Comparison of ENCODE assay signal across 8 cellular contexts in the genomic region with DNA sequence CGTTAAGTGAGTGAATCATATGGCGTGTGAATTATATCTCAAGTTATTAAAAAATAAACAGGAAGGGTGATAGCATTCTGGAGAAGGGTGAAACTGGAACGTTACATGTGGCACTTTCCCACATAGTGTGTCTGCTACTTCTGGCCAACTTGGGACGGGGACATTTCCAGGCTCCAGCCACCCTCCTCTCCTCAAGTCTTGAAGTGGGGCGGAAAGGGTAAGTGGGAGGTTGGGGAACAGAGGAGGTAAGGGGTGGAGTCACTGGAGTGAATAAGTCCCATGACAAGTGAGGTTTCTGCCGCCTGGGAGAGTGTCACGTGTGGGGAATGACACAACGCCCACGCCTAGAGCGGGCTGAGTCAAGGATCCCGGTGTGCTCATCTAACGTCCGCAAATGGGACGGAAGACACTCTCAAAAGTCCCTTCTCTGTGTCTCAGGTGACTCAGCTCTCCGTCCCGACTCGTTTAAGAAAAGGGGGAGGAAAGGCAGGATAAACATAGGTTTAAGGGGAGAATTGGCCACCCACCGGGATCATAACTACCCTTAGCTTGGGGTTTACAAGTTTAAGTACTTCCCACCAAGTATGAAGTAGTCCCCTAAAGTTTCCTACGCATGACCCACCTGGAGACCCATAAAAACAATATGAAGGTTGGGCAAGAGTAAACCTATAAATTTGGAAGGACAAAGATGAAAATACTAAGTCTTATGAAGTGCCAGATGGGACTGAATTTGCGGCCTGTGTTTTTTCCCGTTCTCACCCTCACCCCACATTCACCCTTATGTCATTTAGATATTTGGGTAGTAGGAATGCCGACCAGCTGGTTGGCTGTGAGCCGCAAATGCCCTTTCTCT. TPM values are rescaled to one million over a fixed set of nuclear protein-coding genes. Genes with fewer than 3 reads are reported as not detected.
DNase-seq lines count a peak whose midpoint lies in the region; ATAC-seq, FAIRE-seq and TF ChIP-seq lines count a peak whose summit lies in the region.

No MANE protein-coding gene starts in this region.

- peak overlapping the region; percentile 90 for H3K4me3 Mint-ChIP-seq in HFFc6

- peak overlapping the region; percentile 87 for H3K9ac ChIP-seq in HepG2 (ENCODE audit: insufficient read depth, low read depth, low read length)

- peak overlapping the region; percentile 99 for H3K27ac Mint-ChIP-seq in HFFc6

- H3K36me3 ChIP-seq in HepG2 (replicated peaks in 1 of 2; ENCODE audit: control insufficient read depth in 1 of 2, insufficient read depth in 2 of 2, low read length in 2 of 2) = no peaks in the 10 kb centered on the region; a peak in 1 of 5 replicates

- no peaks in the 10 kb centered on the region for H3K9me3 ChIP-seq in HepG2 (ENCODE audit: low read length)

- POLR2A ChIA-PET in HepG2 (lab: Yijun Ruan, JAX) = interaction anchor here (0.6 to 2.7 kb wide), 14 partner anchors 8 to 270 kb away, joined by 3 to 39 read pairs (median 4); a partner anchor contains a TSS

- peaks cover 47% of the 10 kb centered on the region for H3K4me1 Mint-ChIP-seq in HFFc6 (ENCODE audit: low read depth)

- TF ChIP-seq POLR2A in HepG2 (IDR thresholded peaks at IDR 0.05; ENCODE audit: insufficient read depth in 1 of 2, low read depth in 2 of 2, low read length in 2 of 2) = peak; percentile 80 to 90

- in situ Hi-C loops in HepG2 (cut with HindIII; ENCODE audit: extremely low pct_ligation_motif_present, low pct_unique_long_range_greater_than_20kb) = no loop called here

- no peaks in the 10 kb centered on the region for H3K9me3 Mint-ChIP-seq in HFFc6

- no peak for TF ChIP-seq CTCF in HFFc6 (IDR thresholded peaks at IDR 0.05)
- TF ChIP-seq CTCF in HepG2 (CRISPR knock-in tag; IDR thresholded peaks at IDR 0.05) = no peak

- peaks cover 23% of the 10 kb centered on the region for H4K20me1 ChIP-seq in HepG2 (ENCODE audit: insufficient read depth, low read length)

- no peaks in the 10 kb centered on the region for H3K36me3 Mint-ChIP-seq in HFFc6 (ENCODE audit: low read depth)

- intact Hi-C loops in HepG2 (cut with micrococcal nuclease; ENCODE audit: unreplicated experiment) = loop anchor here (1.0 kb wide), 1 partner anchor 31 kb away; a partner anchor contains a TSS

- CTCF ChIA-PET in HepG2 (lab: Yijun Ruan, JAX; ENCODE audit: low intra/inter-chr PET ratio, low total read pairs) = interaction anchor here (3.3 kb wide), 1 partner anchor 31 kb away, joined by 14 read pairs; a partner anchor contains a TSS

- DNase-seq in DMS79 treated with DMSO at 0.1 percent for 48 hours (lab: John Stamatoyannopoulos, UW) = peak; percentile 58
- peak; percentile 95 for DNase-seq in HFFc6
- DNase-seq in NCI-H524 (lab: John Stamatoyannopoulos, UW) = peak; percentile 40 to 65
- DNase-seq in activated CD4-positive, alpha-beta T cell treated with anti-CD3 and anti-CD28 coated beads, Interleukin-2, amount 50 U/mL, for 4 hours = peak; percentile 83 to 88
- peak; percentile 96 for DNase-seq in dermis blood vessel endothelial cell
- DNase-seq in HepG2 (ENCODE audit: low spot score) = peak; percentile 88
- DNase-seq in stimulated activated CD4-positive, alpha-beta T cell treated with anti-CD3 and anti-CD28 coated beads, Interleukin-2, amount 100 ng/mL, for 24 hours = peak; percentile 88 to 91

- peak; percentile 67 for ATAC-seq in HepG2
- ATAC-seq in GM19035 (IDR thresholded peaks at IDR 0.05; ENCODE audit: unreplicated experiment) = no peak

- peaks cover 31% of the 10 kb centered on the region for H3K79me2 ChIP-seq in HepG2 (ENCODE audit: insufficient read depth, low read length)

- 1% methylated on average over 23 of the region's 23 CpGs for WGBS in HepG2 (ENCODE audit: low lambda C conversion rate)

- TF ChIP-seq EP300 in HepG2 (IDR thresholded peaks at IDR 0.05; ENCODE audit: low read depth in 2 of 2, low read length in 2 of 2) (peak in 1 of 2 experiments; percentile 11; a peak in 1 of 4 replicates), HepG2 (CRISPR knock-in tag; IDR thresholded peaks at IDR 0.05; ENCODE audit: borderline replicate concordance) (peak; percentile 40)

- H2AFZ ChIP-seq in HepG2 (ENCODE audit: low read length) = peak overlapping the region; percentile 87

- H3K4me3 ChIP-seq in HepG2 (replicated peaks in 1 of 3; ENCODE audit: insufficient read depth in 1 of 3, low read depth in 2 of 3, low read length in 3 of 3) = peak overlapping the region; percentile 81 to 91 (median 82)

- H3K27ac ChIP-seq in HepG2 (ENCODE audit: extremely low read length, insufficient read depth, low read length) = peak overlapping the region; percentile 90

- TF ChIP-seq RAD21 in HepG2 (CRISPR knock-in tag; IDR thresholded peaks at IDR 0.05) = 0 out of 2 replicates have a peak, but pooled peaks have one; percentile 11

- H3K27me3 ChIP-seq in HepG2 (ENCODE audit: control insufficient read depth in 1 of 2, insufficient read depth in 2 of 2, low read length in 2 of 2) = peaks cover 0 to 3% of the 10 kb centered on the region in 2 experiments; a peak in 1 of 5 replicates

- H3K27me3 Mint-ChIP-seq in HFFc6 (ENCODE audit: insufficient read depth) = peaks cover 5% of the 10 kb centered on the region; the same call in 1 of the 2 replicates

- peak overlapping the region; percentile 95 for H3K4me2 ChIP-seq in HepG2 (ENCODE audit: low read depth, low read length)

- TSS peak; percentile 92 for BruUV-seq in HepG2 (replicated peaks; lab: Mats Ljungman, UMichigan)

- H3K4me1 ChIP-seq in HepG2 (ENCODE audit: insufficient read depth, low read length) = peaks cover 65% of the 10 kb centered on the region

- peak; percentile 54 for FAIRE-seq in HepG2 (lab: Jason Lieb, UNC)

RNA-seq across cellular contexts. Expression of a gene that starts 1.2 kb away (rescaled TPM):
- total RNA-seq in HFFc6 (2021; fragmentation: NEBNext Ultra II Directional; extraction: Animal tissue kit (Norgen Biotek cat#: 25700)) = 10 to 100 TPM; 54.3 to 78.1 (median 61.3) TPM
- total RNA-seq in dermis blood vessel endothelial cell = 121 and 122 TPM in 2 replicates
- total RNA-seq in HepG2 (2016; rRNA removed; fragmentation: Illumina TruSeq; extraction: Trizol) = 78.6 and 84.0 TPM in 2 replicates
- total RNA-seq in HepG2 (2016; cell fraction: cytosol; rRNA removed; fragmentation: Illumina TruSeq; extraction: Trizol; ENCODE audit: low read depth) = 25.2 and 27.3 TPM in 2 replicates
- total RNA-seq in HepG2 (2016; cell fraction: insoluble cytoplasmic fraction; rRNA removed; fragmentation: Illumina TruSeq; extraction: Trizol) = 75.2 and 83.1 TPM in 2 replicates
- total RNA-seq in HepG2 (2016; cell fraction: membrane; rRNA removed; fragmentation: Illumina TruSeq; extraction: Trizol) = 23.1 and 27.9 TPM in 2 replicates
- 89.8 and 99.0 TPM in 2 replicates for total RNA-seq in HepG2 (2016; cell fraction: nucleus; rRNA removed; fragmentation: Illumina TruSeq; extraction: Trizol)
- polyA plus RNA-seq in HepG2 (2011; rRNA removed) = 43.2 and 44.9 TPM in 2 replicates
- polyA plus RNA-seq in HepG2 (2011; cell fraction: cytosol; rRNA removed) = 18.3 and 25.5 TPM in 2 replicates
- polyA plus RNA-seq in HepG2 (2011; cell fraction: nucleus; rRNA removed) = 67.1 and 78.9 TPM in 2 replicates
- 63.1 and 79.2 TPM in 2 replicates for polyA plus RNA-seq in HepG2 (2012)
- polyA plus RNA-seq in HepG2 (2016; cell fraction: cytosol; fragmentation: Illumina TruSeq; extraction: Trizol; ENCODE audit: low read depth) = 1.3 and 1.9 TPM in 2 replicates
- 42.2 and 44.9 TPM in 2 replicates for polyA plus RNA-seq in HepG2 (2016; cell fraction: insoluble cytoplasmic fraction; fragmentation: Illumina TruSeq; extraction: Trizol; ENCODE audit: low read depth)
- polyA plus RNA-seq in HepG2 (2016; cell fraction: membrane; fragmentation: Illumina TruSeq; extraction: Trizol; ENCODE audit: low read depth) = 4.0 and 4.4 TPM in 2 replicates
- polyA plus RNA-seq in HepG2 (2016; cell fraction: nucleus; fragmentation: Illumina TruSeq; extraction: Trizol; ENCODE audit: insufficient read depth, low read depth) = 95.1 and 98.4 TPM in 2 replicates
- polyA minus RNA-seq in HepG2 (2011; rRNA and poly(A)+ RNA removed; ENCODE audit: low replicate concordance) = 77.5 and 113 TPM in 2 replicates
- polyA minus RNA-seq in HepG2 (2011; cell fraction: cytosol; rRNA and poly(A)+ RNA removed) = 61.9 and 76.0 TPM in 2 replicates
- 204 and 233 TPM in 2 replicates for polyA minus RNA-seq in HepG2 (2011; cell fraction: nucleus; rRNA and poly(A)+ RNA removed)

RNA-seq across cellular contexts. Expression of a gene that starts 31.5 kb away (rescaled TPM):
- total RNA-seq in HFFc6 (2021; fragmentation: NEBNext Ultra II Directional; extraction: Animal tissue kit (Norgen Biotek cat#: 25700)) = 100 to 1,000 TPM; 309 to 358 (median 320) TPM
- total RNA-seq in dermis blood vessel endothelial cell = 100 and 135 TPM in 2 replicates
- total RNA-seq in HepG2 (2016; rRNA removed; fragmentation: Illumina TruSeq; extraction: Trizol) = 516 and 689 TPM in 2 replicates
- 170 and 196 TPM in 2 replicates for total RNA-seq in HepG2 (2016; cell fraction: cytosol; rRNA removed; fragmentation: Illumina TruSeq; extraction: Trizol; ENCODE audit: low read depth)
- total RNA-seq in HepG2 (2016; cell fraction: insoluble cytoplasmic fraction; rRNA removed; fragmentation: Illumina TruSeq; extraction: Trizol) = 532 and 791 TPM in 2 replicates
- 214 and 233 TPM in 2 replicates for total RNA-seq in HepG2 (2016; cell fraction: membrane; rRNA removed; fragmentation: Illumina TruSeq; extraction: Trizol)
- total RNA-seq in HepG2 (2016; cell fraction: nucleus; rRNA removed; fragmentation: Illumina TruSeq; extraction: Trizol) = 167 and 182 TPM in 2 replicates
- 195 and 295 TPM in 2 replicates for polyA plus RNA-seq in HepG2 (2011; rRNA removed)
- polyA plus RNA-seq in HepG2 (2011; cell fraction: cytosol; rRNA removed) = 252 and 270 TPM in 2 replicates
- polyA plus RNA-seq in HepG2 (2011; cell fraction: nucleus; rRNA removed) = 48.6 and 52.8 TPM in 2 replicates
- 169 and 175 TPM in 2 replicates for polyA plus RNA-seq in HepG2 (2012)
- 162 and 186 TPM in 2 replicates for polyA plus RNA-seq in HepG2 (2016; cell fraction: cytosol; fragmentation: Illumina TruSeq; extraction: Trizol; ENCODE audit: low read depth)
- 628 and 715 TPM in 2 replicates for polyA plus RNA-seq in HepG2 (2016; cell fraction: insoluble cytoplasmic fraction; fragmentation: Illumina TruSeq; extraction: Trizol; ENCODE audit: low read depth)
- polyA plus RNA-seq in HepG2 (2016; cell fraction: membrane; fragmentation: Illumina TruSeq; extraction: Trizol; ENCODE audit: low read depth) = 161 and 191 TPM in 2 replicates
- polyA plus RNA-seq in HepG2 (2016; cell fraction: nucleus; fragmentation: Illumina TruSeq; extraction: Trizol; ENCODE audit: insufficient read depth, low read depth) = 247 and 257 TPM in 2 replicates
- polyA minus RNA-seq in HepG2 (2011; rRNA and poly(A)+ RNA removed; ENCODE audit: low replicate concordance) = 45.8 and 143 TPM in 2 replicates
- polyA minus RNA-seq in HepG2 (2011; cell fraction: cytosol; rRNA and poly(A)+ RNA removed) = 27.9 and 30.1 TPM in 2 replicates
- polyA minus RNA-seq in HepG2 (2011; cell fraction: nucleus; rRNA and poly(A)+ RNA removed) = 38.6 and 43.3 TPM in 2 replicates

RNA-seq across cellular contexts. Expression of a gene that starts 44.4 kb away (rescaled TPM):
- 100 to 1,000 TPM; 709 to 868 (median 778) TPM for total RNA-seq in HFFc6 (2021; fragmentation: NEBNext Ultra II Directional; extraction: Animal tissue kit (Norgen Biotek cat#: 25700))
- total RNA-seq in dermis blood vessel endothelial cell = 537 and 883 TPM in 2 replicates
- 1,213 and 1,462 TPM in 2 replicates for total RNA-seq in HepG2 (2016; rRNA removed; fragmentation: Illumina TruSeq; extraction: Trizol)
- total RNA-seq in HepG2 (2016; cell fraction: cytosol; rRNA removed; fragmentation: Illumina TruSeq; extraction: Trizol; ENCODE audit: low read depth) = 3,248 and 3,475 TPM in 2 replicates
- 1,244 and 1,442 TPM in 2 replicates for total RNA-seq in HepG2 (2016; cell fraction: insoluble cytoplasmic fraction; rRNA removed; fragmentation: Illumina TruSeq; extraction: Trizol)
- 1,855 and 2,042 TPM in 2 replicates for total RNA-seq in HepG2 (2016; cell fraction: membrane; rRNA removed; fragmentation: Illumina TruSeq; extraction: Trizol)
- total RNA-seq in HepG2 (2016; cell fraction: nucleus; rRNA removed; fragmentation: Illumina TruSeq; extraction: Trizol) = 411 and 427 TPM in 2 replicates
- 670 and 790 TPM in 2 replicates for polyA plus RNA-seq in HepG2 (2011; rRNA removed)
- polyA plus RNA-seq in HepG2 (2011; cell fraction: cytosol; rRNA removed) = 823 and 1,054 TPM in 2 replicates
- polyA plus RNA-seq in HepG2 (2011; cell fraction: nucleus; rRNA removed) = 217 and 230 TPM in 2 replicates
- 662 and 954 TPM in 2 replicates for polyA plus RNA-seq in HepG2 (2012)
- 3,109 and 3,480 TPM in 2 replicates for polyA plus RNA-seq in HepG2 (2016; cell fraction: cytosol; fragmentation: Illumina TruSeq; extraction: Trizol; ENCODE audit: low read depth)
- 1,218 and 1,270 TPM in 2 replicates for polyA plus RNA-seq in HepG2 (2016; cell fraction: insoluble cytoplasmic fraction; fragmentation: Illumina TruSeq; extraction: Trizol; ENCODE audit: low read depth)
- 1,530 and 1,727 TPM in 2 replicates for polyA plus RNA-seq in HepG2 (2016; cell fraction: membrane; fragmentation: Illumina TruSeq; extraction: Trizol; ENCODE audit: low read depth)
- 589 and 653 TPM in 2 replicates for polyA plus RNA-seq in HepG2 (2016; cell fraction: nucleus; fragmentation: Illumina TruSeq; extraction: Trizol; ENCODE audit: insufficient read depth, low read depth)
- 231 and 251 TPM in 2 replicates for polyA minus RNA-seq in HepG2 (2011; rRNA and poly(A)+ RNA removed; ENCODE audit: low replicate concordance)
- 123 and 148 TPM in 2 replicates for polyA minus RNA-seq in HepG2 (2011; cell fraction: cytosol; rRNA and poly(A)+ RNA removed)
- 67.9 and 74.3 TPM in 2 replicates for polyA minus RNA-seq in HepG2 (2011; cell fraction: nucleus; rRNA and poly(A)+ RNA removed)
